Comparison of ENCODE assay signal across 1 cellular context in the genomic region with DNA sequence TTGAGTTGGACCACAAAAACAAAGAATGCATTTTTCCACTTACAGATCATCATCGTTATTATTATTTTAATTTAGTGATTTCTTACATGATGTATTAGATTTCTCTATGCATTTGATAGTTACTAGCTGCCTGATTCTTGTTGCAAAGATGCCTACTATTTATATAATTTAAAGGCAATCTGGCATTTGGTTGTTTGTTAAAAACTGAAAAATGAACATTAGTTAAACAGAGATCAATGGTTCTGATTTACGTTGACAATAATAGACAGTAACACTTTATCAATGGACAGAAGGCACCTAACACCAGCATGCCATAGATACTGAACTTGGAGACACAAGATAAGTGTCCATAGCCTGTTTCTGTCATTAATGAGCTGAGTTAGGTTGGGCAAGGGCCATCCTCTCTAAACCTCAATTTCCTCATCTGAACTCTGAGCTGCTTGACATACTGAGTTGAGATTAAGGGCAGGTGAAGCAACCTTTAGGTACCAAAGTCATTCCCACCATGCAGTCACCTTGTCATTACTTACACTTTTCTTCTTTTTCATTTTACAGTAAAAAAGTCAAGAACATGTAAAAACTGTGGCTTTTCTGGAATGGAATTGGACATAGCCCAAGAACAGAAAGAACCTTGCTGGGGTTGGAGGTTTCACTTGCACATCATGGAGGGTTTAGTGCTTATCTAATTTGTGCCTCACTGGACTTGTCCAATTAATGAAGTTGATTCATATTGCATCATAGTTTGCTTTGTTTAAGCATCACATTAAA.
A peak's percentile ranks its signal among the peaks of the same experiment; 100 is the strongest.
TF ChIP-seq lines count a peak whose summit lies in the region.

No MANE protein-coding gene starts in this region.

TF ChIP-seq in HepG2, 621 proteins besides CTCF, POLR2A, EP300 and RAD21 (continued from another document and continues in another):
- TF ChIP-seq, protein P1, sequence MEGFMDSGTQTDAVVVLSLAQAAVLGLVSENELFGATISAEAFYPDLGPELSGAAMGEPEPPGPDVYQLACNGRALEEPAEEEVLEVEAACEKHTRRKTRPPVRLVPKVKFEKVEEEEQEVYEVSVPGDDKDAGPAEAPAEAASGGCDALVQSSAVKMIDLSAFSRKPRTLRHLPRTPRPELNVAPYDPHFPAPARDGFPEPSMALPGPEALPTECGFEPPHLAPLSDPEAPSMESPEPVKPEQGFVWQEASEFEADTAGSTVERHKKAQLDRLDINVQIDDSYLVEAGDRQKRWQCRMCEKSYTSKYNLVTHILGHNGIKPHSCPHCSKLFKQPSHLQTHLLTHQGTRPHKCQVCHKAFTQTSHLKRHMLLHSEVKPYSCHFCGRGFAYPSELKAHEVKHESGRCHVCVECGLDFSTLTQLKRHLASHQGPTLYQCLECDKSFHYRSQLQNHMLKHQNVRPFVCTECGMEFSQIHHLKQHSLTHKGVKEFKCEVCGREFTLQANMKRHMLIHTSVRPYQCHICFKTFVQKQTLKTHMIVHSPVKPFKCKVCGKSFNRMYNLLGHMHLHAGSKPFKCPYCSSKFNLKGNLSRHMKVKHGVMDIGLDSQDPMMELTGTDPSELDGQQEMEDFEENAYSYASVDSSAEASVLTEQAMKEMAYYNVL (CRISPR knock-in tag; IDR thresholded peaks at IDR 0.05; ENCODE audit: borderline replicate concordance): no peak
- TF ChIP-seq, protein P2, sequence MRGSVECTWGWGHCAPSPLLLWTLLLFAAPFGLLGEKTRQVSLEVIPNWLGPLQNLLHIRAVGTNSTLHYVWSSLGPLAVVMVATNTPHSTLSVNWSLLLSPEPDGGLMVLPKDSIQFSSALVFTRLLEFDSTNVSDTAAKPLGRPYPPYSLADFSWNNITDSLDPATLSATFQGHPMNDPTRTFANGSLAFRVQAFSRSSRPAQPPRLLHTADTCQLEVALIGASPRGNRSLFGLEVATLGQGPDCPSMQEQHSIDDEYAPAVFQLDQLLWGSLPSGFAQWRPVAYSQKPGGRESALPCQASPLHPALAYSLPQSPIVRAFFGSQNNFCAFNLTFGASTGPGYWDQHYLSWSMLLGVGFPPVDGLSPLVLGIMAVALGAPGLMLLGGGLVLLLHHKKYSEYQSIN (CRISPR knock-in tag; IDR thresholded peaks at IDR 0.05; ENCODE audit: borderline replicate concordance): no peak
- no peak for TF ChIP-seq NKX3-1 (CRISPR knock-in tag; IDR thresholded peaks at IDR 0.05)
- TF ChIP-seq, protein P3, sequence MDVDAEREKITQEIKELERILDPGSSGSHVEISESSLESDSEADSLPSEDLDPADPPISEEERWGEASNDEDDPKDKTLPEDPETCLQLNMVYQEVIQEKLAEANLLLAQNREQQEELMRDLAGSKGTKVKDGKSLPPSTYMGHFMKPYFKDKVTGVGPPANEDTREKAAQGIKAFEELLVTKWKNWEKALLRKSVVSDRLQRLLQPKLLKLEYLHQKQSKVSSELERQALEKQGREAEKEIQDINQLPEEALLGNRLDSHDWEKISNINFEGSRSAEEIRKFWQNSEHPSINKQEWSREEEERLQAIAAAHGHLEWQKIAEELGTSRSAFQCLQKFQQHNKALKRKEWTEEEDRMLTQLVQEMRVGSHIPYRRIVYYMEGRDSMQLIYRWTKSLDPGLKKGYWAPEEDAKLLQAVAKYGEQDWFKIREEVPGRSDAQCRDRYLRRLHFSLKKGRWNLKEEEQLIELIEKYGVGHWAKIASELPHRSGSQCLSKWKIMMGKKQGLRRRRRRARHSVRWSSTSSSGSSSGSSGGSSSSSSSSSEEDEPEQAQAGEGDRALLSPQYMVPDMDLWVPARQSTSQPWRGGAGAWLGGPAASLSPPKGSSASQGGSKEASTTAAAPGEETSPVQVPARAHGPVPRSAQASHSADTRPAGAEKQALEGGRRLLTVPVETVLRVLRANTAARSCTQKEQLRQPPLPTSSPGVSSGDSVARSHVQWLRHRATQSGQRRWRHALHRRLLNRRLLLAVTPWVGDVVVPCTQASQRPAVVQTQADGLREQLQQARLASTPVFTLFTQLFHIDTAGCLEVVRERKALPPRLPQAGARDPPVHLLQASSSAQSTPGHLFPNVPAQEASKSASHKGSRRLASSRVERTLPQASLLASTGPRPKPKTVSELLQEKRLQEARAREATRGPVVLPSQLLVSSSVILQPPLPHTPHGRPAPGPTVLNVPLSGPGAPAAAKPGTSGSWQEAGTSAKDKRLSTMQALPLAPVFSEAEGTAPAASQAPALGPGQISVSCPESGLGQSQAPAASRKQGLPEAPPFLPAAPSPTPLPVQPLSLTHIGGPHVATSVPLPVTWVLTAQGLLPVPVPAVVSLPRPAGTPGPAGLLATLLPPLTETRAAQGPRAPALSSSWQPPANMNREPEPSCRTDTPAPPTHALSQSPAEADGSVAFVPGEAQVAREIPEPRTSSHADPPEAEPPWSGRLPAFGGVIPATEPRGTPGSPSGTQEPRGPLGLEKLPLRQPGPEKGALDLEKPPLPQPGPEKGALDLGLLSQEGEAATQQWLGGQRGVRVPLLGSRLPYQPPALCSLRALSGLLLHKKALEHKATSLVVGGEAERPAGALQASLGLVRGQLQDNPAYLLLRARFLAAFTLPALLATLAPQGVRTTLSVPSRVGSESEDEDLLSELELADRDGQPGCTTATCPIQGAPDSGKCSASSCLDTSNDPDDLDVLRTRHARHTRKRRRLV (CRISPR knock-in tag; IDR thresholded peaks at IDR 0.05): no peak
- TF ChIP-seq NFYC (CRISPR knock-in tag; IDR thresholded peaks at IDR 0.05): no peak
- no peak for TF ChIP-seq MYC (CRISPR knock-in tag; IDR thresholded peaks at IDR 0.05; ENCODE audit: borderline replicate concordance)
- TF ChIP-seq ZNF451 (CRISPR knock-in tag; IDR thresholded peaks at IDR 0.05): no peak
- no peak for TF ChIP-seq CAMTA2 (CRISPR knock-in tag; IDR thresholded peaks at IDR 0.05; ENCODE audit: borderline replicate concordance)
- no peak for TF ChIP-seq ZNF776 (CRISPR knock-in tag; IDR thresholded peaks at IDR 0.05)
- no peak for TF ChIP-seq MTF1 (CRISPR knock-in tag; IDR thresholded peaks at IDR 0.05)
- TF ChIP-seq FOXA1 (IDR thresholded peaks at IDR 0.05): no peak
- 0 out of 2 replicates have a peak, but pooled peaks have one; percentile 38 for TF ChIP-seq FOXA1 (CRISPR knock-in tag; IDR thresholded peaks at IDR 0.05)
- no peak for TF ChIP-seq ARHGAP35 (CRISPR knock-in tag; IDR thresholded peaks at IDR 0.05; ENCODE audit: borderline replicate concordance)
- TF ChIP-seq, protein P4, sequence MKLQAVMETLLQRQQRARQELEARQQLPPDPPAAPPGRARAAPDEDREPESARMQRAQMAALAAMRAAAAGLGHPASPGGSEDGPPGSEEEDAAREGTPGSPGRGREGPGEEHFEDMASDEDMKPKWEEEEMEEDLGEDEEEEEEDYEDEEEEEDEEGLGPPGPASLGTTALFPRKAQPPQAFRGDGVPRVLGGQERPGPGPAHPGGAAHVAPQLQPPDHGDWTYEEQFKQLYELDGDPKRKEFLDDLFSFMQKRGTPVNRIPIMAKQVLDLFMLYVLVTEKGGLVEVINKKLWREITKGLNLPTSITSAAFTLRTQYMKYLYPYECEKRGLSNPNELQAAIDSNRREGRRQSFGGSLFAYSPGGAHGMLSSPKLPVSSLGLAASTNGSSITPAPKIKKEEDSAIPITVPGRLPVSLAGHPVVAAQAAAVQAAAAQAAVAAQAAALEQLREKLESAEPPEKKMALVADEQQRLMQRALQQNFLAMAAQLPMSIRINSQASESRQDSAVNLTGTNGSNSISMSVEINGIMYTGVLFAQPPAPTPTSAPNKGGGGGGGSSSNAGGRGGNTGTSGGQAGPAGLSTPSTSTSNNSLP (IDR thresholded peaks at IDR 0.05; ENCODE audit: low read depth, low read length): no peak
- TF ChIP-seq ZNF337 (CRISPR knock-in tag; IDR thresholded peaks at IDR 0.05; ENCODE audit: borderline replicate concordance, low read depth): no peak; the same call in 1 of the 2 replicates
- TF ChIP-seq ZBTB3 (CRISPR knock-in tag; IDR thresholded peaks at IDR 0.05; ENCODE audit: borderline replicate concordance, low read depth): no peak
- no peak for TF ChIP-seq MTA1 (CRISPR knock-in tag; IDR thresholded peaks at IDR 0.05; ENCODE audit: borderline replicate concordance)
- TF ChIP-seq YEATS2 (CRISPR knock-in tag; IDR thresholded peaks at IDR 0.05; ENCODE audit: borderline replicate concordance): no peak
- TF ChIP-seq MXD4 (CRISPR knock-in tag; IDR thresholded peaks at IDR 0.05): no peak
- no peak for TF ChIP-seq TP53 (CRISPR knock-in tag; conservative IDR thresholded peaks at IDR 0.05)
- TF ChIP-seq HCFC1 (IDR thresholded peaks at IDR 0.05; ENCODE audit: low read depth, low read length): no peak
- TF ChIP-seq BRD4 (CRISPR knock-in tag; IDR thresholded peaks at IDR 0.05): no peak
- TF ChIP-seq, protein P5, sequence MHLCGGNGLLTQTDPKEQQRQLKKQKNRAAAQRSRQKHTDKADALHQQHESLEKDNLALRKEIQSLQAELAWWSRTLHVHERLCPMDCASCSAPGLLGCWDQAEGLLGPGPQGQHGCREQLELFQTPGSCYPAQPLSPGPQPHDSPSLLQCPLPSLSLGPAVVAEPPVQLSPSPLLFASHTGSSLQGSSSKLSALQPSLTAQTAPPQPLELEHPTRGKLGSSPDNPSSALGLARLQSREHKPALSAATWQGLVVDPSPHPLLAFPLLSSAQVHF (CRISPR knock-in tag; IDR thresholded peaks at IDR 0.05): no peak
- TF ChIP-seq, protein P6, sequence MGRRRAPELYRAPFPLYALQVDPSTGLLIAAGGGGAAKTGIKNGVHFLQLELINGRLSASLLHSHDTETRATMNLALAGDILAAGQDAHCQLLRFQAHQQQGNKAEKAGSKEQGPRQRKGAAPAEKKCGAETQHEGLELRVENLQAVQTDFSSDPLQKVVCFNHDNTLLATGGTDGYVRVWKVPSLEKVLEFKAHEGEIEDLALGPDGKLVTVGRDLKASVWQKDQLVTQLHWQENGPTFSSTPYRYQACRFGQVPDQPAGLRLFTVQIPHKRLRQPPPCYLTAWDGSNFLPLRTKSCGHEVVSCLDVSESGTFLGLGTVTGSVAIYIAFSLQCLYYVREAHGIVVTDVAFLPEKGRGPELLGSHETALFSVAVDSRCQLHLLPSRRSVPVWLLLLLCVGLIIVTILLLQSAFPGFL (CRISPR knock-in tag; IDR thresholded peaks at IDR 0.05): no peak
- TF ChIP-seq ZBTB20 (CRISPR knock-in tag; IDR thresholded peaks at IDR 0.05; ENCODE audit: borderline replicate concordance, low read depth): 0 out of 2 replicates have a peak, but pooled peaks have one; percentile 65
- TF ChIP-seq, protein P7, sequence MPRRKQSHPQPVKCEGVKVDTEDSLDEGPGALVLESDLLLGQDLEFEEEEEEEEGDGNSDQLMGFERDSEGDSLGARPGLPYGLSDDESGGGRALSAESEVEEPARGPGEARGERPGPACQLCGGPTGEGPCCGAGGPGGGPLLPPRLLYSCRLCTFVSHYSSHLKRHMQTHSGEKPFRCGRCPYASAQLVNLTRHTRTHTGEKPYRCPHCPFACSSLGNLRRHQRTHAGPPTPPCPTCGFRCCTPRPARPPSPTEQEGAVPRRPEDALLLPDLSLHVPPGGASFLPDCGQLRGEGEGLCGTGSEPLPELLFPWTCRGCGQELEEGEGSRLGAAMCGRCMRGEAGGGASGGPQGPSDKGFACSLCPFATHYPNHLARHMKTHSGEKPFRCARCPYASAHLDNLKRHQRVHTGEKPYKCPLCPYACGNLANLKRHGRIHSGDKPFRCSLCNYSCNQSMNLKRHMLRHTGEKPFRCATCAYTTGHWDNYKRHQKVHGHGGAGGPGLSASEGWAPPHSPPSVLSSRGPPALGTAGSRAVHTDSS (CRISPR knock-in tag; conservative IDR thresholded peaks at IDR 0.05): no peak
- TF ChIP-seq ZNF235 (CRISPR knock-in tag; IDR thresholded peaks at IDR 0.05; ENCODE audit: borderline replicate concordance): no peak
- TF ChIP-seq SKI (IDR thresholded peaks at IDR 0.05; ENCODE audit: partially characterized antibody): peak; percentile 12
- no peak for TF ChIP-seq ZFP82 (CRISPR knock-in tag; IDR thresholded peaks at IDR 0.05; ENCODE audit: borderline replicate concordance)
- TF ChIP-seq, protein P8, sequence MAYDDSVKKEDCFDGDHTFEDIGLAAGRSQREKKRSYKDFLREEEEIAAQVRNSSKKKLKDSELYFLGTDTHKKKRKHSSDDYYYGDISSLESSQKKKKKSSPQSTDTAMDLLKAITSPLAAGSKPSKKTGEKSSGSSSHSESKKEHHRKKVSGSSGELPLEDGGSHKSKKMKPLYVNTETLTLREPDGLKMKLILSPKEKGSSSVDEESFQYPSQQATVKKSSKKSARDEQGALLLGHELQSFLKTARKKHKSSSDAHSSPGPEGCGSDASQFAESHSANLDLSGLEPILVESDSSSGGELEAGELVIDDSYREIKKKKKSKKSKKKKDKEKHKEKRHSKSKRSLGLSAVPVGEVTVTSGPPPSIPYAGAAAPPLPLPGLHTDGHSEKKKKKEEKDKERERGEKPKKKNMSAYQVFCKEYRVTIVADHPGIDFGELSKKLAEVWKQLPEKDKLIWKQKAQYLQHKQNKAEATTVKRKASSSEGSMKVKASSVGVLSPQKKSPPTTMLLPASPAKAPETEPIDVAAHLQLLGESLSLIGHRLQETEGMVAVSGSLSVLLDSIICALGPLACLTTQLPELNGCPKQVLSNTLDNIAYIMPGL (CRISPR knock-in tag; IDR thresholded peaks at IDR 0.05; ENCODE audit: borderline replicate concordance in 1 of 2, low read depth in 1 of 2): peak; percentile 30 to 67; a peak in 2 of 4 replicates
- TF ChIP-seq TOPORS (CRISPR knock-in tag; IDR thresholded peaks at IDR 0.05): no peak
- no peak for TF ChIP-seq ZNF12 (CRISPR knock-in tag; IDR thresholded peaks at IDR 0.05)
- TF ChIP-seq SNAPC2 (CRISPR knock-in tag; IDR thresholded peaks at IDR 0.05): no peak
- TF ChIP-seq, protein P9, sequence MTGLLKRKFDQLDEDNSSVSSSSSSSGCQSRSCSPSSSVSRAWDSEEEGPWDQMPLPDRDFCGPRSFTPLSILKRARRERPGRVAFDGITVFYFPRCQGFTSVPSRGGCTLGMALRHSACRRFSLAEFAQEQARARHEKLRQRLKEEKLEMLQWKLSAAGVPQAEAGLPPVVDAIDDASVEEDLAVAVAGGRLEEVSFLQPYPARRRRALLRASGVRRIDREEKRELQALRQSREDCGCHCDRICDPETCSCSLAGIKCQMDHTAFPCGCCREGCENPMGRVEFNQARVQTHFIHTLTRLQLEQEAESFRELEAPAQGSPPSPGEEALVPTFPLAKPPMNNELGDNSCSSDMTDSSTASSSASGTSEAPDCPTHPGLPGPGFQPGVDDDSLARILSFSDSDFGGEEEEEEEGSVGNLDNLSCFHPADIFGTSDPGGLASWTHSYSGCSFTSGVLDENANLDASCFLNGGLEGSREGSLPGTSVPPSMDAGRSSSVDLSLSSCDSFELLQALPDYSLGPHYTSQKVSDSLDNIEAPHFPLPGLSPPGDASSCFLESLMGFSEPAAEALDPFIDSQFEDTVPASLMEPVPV (CRISPR knock-in tag; IDR thresholded peaks at IDR 0.05): no peak
- TF ChIP-seq GABPA (IDR thresholded peaks at IDR 0.05; ENCODE audit: low read depth, low read length): no peak
- TF ChIP-seq GABPA (CRISPR knock-in tag; IDR thresholded peaks at IDR 0.05; ENCODE audit: low read depth): no peak
- TF ChIP-seq ZNF713 (CRISPR knock-in tag; IDR thresholded peaks at IDR 0.05): no peak
- peak; percentile 56; the same call in 1 of the 2 replicates for TF ChIP-seq FOXA3 (CRISPR knock-in tag; IDR thresholded peaks at IDR 0.05)
- TF ChIP-seq, protein P10, sequence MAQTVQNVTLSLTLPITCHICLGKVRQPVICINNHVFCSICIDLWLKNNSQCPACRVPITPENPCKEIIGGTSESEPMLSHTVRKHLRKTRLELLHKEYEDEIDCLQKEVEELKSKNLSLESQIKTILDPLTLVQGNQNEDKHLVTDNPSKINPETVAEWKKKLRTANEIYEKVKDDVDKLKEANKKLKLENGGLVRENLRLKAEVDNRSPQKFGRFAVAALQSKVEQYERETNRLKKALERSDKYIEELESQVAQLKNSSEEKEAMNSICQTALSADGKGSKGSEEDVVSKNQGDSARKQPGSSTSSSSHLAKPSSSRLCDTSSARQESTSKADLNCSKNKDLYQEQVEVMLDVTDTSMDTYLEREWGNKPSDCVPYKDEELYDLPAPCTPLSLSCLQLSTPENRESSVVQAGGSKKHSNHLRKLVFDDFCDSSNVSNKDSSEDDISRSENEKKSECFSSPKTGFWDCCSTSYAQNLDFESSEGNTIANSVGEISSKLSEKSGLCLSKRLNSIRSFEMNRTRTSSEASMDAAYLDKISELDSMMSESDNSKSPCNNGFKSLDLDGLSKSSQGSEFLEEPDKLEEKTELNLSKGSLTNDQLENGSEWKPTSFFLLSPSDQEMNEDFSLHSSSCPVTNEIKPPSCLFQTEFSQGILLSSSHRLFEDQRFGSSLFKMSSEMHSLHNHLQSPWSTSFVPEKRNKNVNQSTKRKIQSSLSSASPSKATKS (CRISPR knock-in tag; IDR thresholded peaks at IDR 0.05): no peak
